ENCODE assay signal across 11 cellular contexts in genomic region chr3:178982138-178982537, GRCh38.
DNase-seq lines count a peak whose midpoint lies in the region; ATAC-seq and TF ChIP-seq lines count a peak whose summit lies in the region.
"Had no signal": no experiment of that assay in that cellular context is flagged by ENCODE, and none has a peak within 500 bp of the region (broad histone marks: within the 10 kb centered on the region; RNA-seq: fewer than 3 reads in every experiment).

No MANE protein-coding gene starts in this region.

- H3K27me3 ChIP-seq in right lobe of liver, result no peaks in the 10 kb centered on the region
- no peaks in the 10 kb centered on the region for H3K27me3 ChIP-seq in osteoblast (ENCODE audit: insufficient read depth, low read length)

- H3K36me3 ChIP-seq in right lobe of liver (no peaks in the 10 kb centered on the region), osteoblast (ENCODE audit: insufficient read depth, low read length) (no peaks in the 10 kb centered on the region)

- H3K79me2 ChIP-seq in osteoblast (ENCODE audit: insufficient read depth, low read length), result no peaks in the 10 kb centered on the region

- peak; percentile 6 for DNase-seq in fibroblast of peridontal ligament (ENCODE audit: extremely low read depth)
- DNase-seq in DMS 273 treated with DMSO at 0.1 percent for 48 hours (lab: John Stamatoyannopoulos, UW), result no peak
- DNase-seq in right lobe of liver, result no peak
- DNase-seq in osteoblast (ENCODE audit: insufficient read length, low spot score, missing footprints), result no peak
- DNase-seq in DMS53 treated with DMSO at 0.1 percent for 48 hours (lab: John Stamatoyannopoulos, UW; ENCODE audit: unreplicated experiment), result no peak
- DNase-seq: EL, islet precursor cell, Right ventricle myocardium superior had no signal

- TF ChIP-seq CTCF in right lobe of liver (IDR thresholded peaks at IDR 0.05) (no peak), osteoblast (IDR thresholded peaks at IDR 0.05; ENCODE audit: extremely low read depth, low read depth, low read length) (no peak)

- H4K20me1 ChIP-seq in osteoblast (ENCODE audit: insufficient read depth, low read length), result no peaks in the 10 kb centered on the region

- intact Hi-C loops in right lobe of liver (cut with DNase I), result no loop called here

- H3K27ac ChIP-seq in right lobe of liver (no peak overlapping the region), osteoblast (ENCODE audit: low read depth, low read length) (no peak overlapping the region)

- no peak overlapping the region for H3K4me2 ChIP-seq in osteoblast (ENCODE audit: insufficient read depth, low read length)

- ATAC-seq in GM18858 (IDR thresholded peaks at IDR 0.05; ENCODE audit: unreplicated experiment) (peak; percentile 96), GM21786 (IDR thresholded peaks at IDR 0.05; ENCODE audit: unreplicated experiment) (peak; percentile 86), HG03457 (IDR thresholded peaks at IDR 0.05; ENCODE audit: unreplicated experiment) (peak; percentile 98), right lobe of liver (no peak)

- 58% methylated on average over 4 of the region's 4 CpGs for WGBS in right lobe of liver (ENCODE audit: insufficient coverage, low coverage, low lambda C conversion rate, missing lambda C conversion rate)

- H3K4me3 ChIP-seq in right lobe of liver (no peak overlapping the region), osteoblast (ENCODE audit: insufficient read depth, low read length) (no peak overlapping the region)

- no peak overlapping the region for H2AFZ ChIP-seq in osteoblast (ENCODE audit: low read length)

- H3K9me3 ChIP-seq in right lobe of liver, result no peaks in the 10 kb centered on the region
- H3K9me3 ChIP-seq in osteoblast (ENCODE audit: low read depth, low read length), result no peaks in the 10 kb centered on the region

- H3K4me1 ChIP-seq in right lobe of liver (no peaks in the 10 kb centered on the region), osteoblast (ENCODE audit: insufficient read depth, low read length) (no peaks in the 10 kb centered on the region)

- no peak for TF ChIP-seq POLR2A in right lobe of liver (IDR thresholded peaks at IDR 0.05)

Comparison
In these comparisons a context has a peak if more than half of its experiments do, and no peak if none do; other contexts are left out.
1. ATAC-seq: peak in GM18858 (single experiment), GM21786 (single experiment) and HG03457 (single experiment); none in right lobe of liver (0 of 4).